ENCODE assay signal across 24 cellular contexts in genomic region chr2:104860141-104860790, GRCh38. TPM values are rescaled to one million over a fixed set of nuclear protein-coding genes. Genes with fewer than 3 reads are reported as not detected.
A peak's percentile ranks its signal among the peaks of the same experiment; 100 is the strongest.
DNase-seq lines count a peak whose midpoint lies in the region; ATAC-seq and TF ChIP-seq lines count a peak whose summit lies in the region.
"Had no signal": no experiment of that assay in that cellular context is flagged by ENCODE, and none has a peak within 500 bp of the region (broad histone marks: within the 10 kb centered on the region; RNA-seq: fewer than 3 reads in every experiment).

No MANE protein-coding gene starts in this region.

- DNase-seq in HEK293T (ENCODE audit: extremely low spot score) (no peak), astrocyte of the spinal cord (ENCODE audit: low read depth, low spot score) (peak; percentile 39), superior temporal gyrus (ENCODE audit: extremely low spot score) (peak; percentile 88), ovary (no peak)
- DNase-seq in activated effector memory CD4-positive, alpha-beta T cell treated with anti-CD3 and anti-CD28 coated beads, Interleukin-2, amount 50 U/mL, for 16 hours, result no peak
- DNase-seq: activated CD4-positive, alpha-beta T cell treated with anti-CD3 and anti-CD28 coated beads, Interleukin-2, amount 10 ng/mL, durations not matched to agents 24 days and 14 days; CD8-positive, alpha-beta memory T cell; DND-41; islet precursor cell; mesenchymal stem cell; naive thymus-derived CD8-positive, alpha-beta T cell; NCI-H1105; NCI-H2081 treated with DMSO at 0.1 percent for 48 hours; NCI-H69; psoas muscle; SHP77; small intestine; upper lobe of right lung had no signal

- in situ Hi-C loops in astrocyte of the spinal cord (cut with HindIII; ENCODE audit: low sequenced_read_pairs), result no loop called here

- ATAC-seq in HG02840 (IDR thresholded peaks at IDR 0.05; ENCODE audit: low FRiP score, unreplicated experiment), result no peak
- ATAC-seq: activated T-helper 17 cell treated with anti-CD3 and anti-CD28 coated beads, Interleukin-2, amount 50 U/mL, for 72 hours; HCT116; naive thymus-derived CD8-positive, alpha-beta T cell; psoas muscle; upper lobe of right lung had no signal

- peak overlapping the region; percentile 73 for H3K27ac ChIP-seq in layer of hippocampus (ENCODE audit: low read depth, low read length)
- H3K27ac ChIP-seq in ovary, result no peak overlapping the region
- H3K27ac ChIP-seq: psoas muscle, upper lobe of right lung had no signal

- no peak for TF ChIP-seq POLR2A in ovary (IDR thresholded peaks at IDR 0.05)

- H3K27me3 ChIP-seq in layer of hippocampus (ENCODE audit: control insufficient read depth, insufficient read depth, low read length) (peaks cover 3% of the 10 kb centered on the region), ovary (peaks cover 3% of the 10 kb centered on the region)

- 24 to 40% (median 36%) methylated on average over 4 of the region's 4 CpGs for WGBS in ovary, 3 donors

- POLR2A ChIA-PET in HEK293T (lab: Yijun Ruan, JAX), result interaction anchor here (1.1 kb wide), 1 partner anchor 13 kb away, joined by 4 read pairs; no protein-coding TSS in a partner anchor

- H3K4me1 ChIP-seq in ovary (ENCODE audit: insufficient read depth), result peaks cover 7% of the 10 kb centered on the region

- H3K36me3 ChIP-seq in ovary, result no peaks in the 10 kb centered on the region
- H3K36me3 ChIP-seq: upper lobe of right lung had no signal

- no peak for TF ChIP-seq CTCF in astrocyte of the spinal cord (IDR thresholded peaks at IDR 0.05; ENCODE audit: low read depth, low read length)
- no peak for TF ChIP-seq CTCF in ovary (IDR thresholded peaks at IDR 0.05)

- intact Hi-C loops in ovary (cut with DNase I), result no loop called here

- H3K4me3 ChIP-seq in astrocyte of the spinal cord (ENCODE audit: low read depth, low read length) (peak overlapping the region; percentile 7), ovary (no peak overlapping the region)
- H3K4me3 ChIP-seq: psoas muscle, upper lobe of right lung had no signal

- TF ChIP-seq EP300 in ovary (IDR thresholded peaks at IDR 0.05), result no peak

- CTCF ChIA-PET in HEK293T (lab: Yijun Ruan, JAX), result interaction anchor here (1.5 kb wide), 1 partner anchor 11 kb away, joined by 8 read pairs; no protein-coding TSS in a partner anchor

- no peaks in the 10 kb centered on the region for H3K9me3 ChIP-seq in ovary
- H3K9me3 ChIP-seq: psoas muscle, upper lobe of right lung had no signal

TF ChIP-seq in HEK293T, 16 proteins besides CTCF, POLR2A, EP300 and RAD21:
- TF ChIP-seq TARDBP (IDR thresholded peaks at IDR 0.05) (no peak), ZNF384 (IDR thresholded peaks at IDR 0.05) (0 out of 2 replicates have a peak, but pooled peaks have one; percentile 32)
TF ChIP-seq in HEK293T: peak in this region for 1.

RNA-seq across cellular contexts. Expression of gene POU3F3, which starts 6.4 kb away (rescaled TPM):
- total RNA-seq in ovary, result under 1 TPM in 3 of 7 donors, not detected in 4; 0.10 to 0.63 (median 0.10) TPM
- not detected for polyA plus RNA-seq in ovary
- total RNA-seq: activated CD4-positive, alpha-beta T cell treated with anti-CD3 and anti-CD28 coated beads, Interleukin-2, amount 10 ng/mL, durations not matched to agents 24 days and 14 days; activated T-helper 17 cell treated with anti-CD3 and anti-CD28 coated beads, Interleukin-2, amount 50 U/mL, for 72 hours; CD8-positive, alpha-beta memory T cell; dermis microvascular lymphatic vessel endothelial cell; fibroblast of villous mesenchyme; naive thymus-derived CD8-positive, alpha-beta T cell; psoas muscle; upper lobe of right lung had no signal
- polyA plus RNA-seq: CD8-positive, alpha-beta memory T cell; naive thymus-derived CD8-positive, alpha-beta T cell had no signal

Comparison
In these comparisons a context has a peak if more than half of its experiments do, and no peak if none do; other contexts are left out.
1. DNase-seq: peak in astrocyte of the spinal cord (single experiment) and superior temporal gyrus (single experiment); none in HEK293T (single experiment), ovary (0 of 5) and activated effector memory CD4-positive, alpha-beta T cell treated with anti-CD3 and anti-CD28 coated beads, Interleukin-2, amount 50 U/mL, for 16 hours (single experiment).